9 cellular contexts compared by ENCODE assay signal in genomic region chr19:10690351-10690781, GRCh38. TPM values are rescaled to one million over a fixed set of nuclear protein-coding genes. Genes with fewer than 3 reads are reported as not detected.
DNase-seq lines count a peak whose midpoint lies in the region; ATAC-seq and TF ChIP-seq lines count a peak whose summit lies in the region.
"Had no signal": no experiment of that assay in that cellular context is flagged by ENCODE, and none has a peak within 500 bp of the region (broad histone marks: within the 10 kb centered on the region; RNA-seq: fewer than 3 reads in every experiment).

No MANE protein-coding gene starts in this region.

- H3K4me1 ChIP-seq in lower lobe of right lung: peaks cover 7% of the 10 kb centered on the region

- no peak for ATAC-seq in GM18868 (IDR thresholded peaks at IDR 0.05; ENCODE audit: unreplicated experiment)
- no peak for ATAC-seq in lower lobe of right lung

- peaks cover 73% of the 10 kb centered on the region for H3K36me3 ChIP-seq in lower lobe of right lung

- H3K4me3 ChIP-seq in epithelial cell of proximal tubule (ENCODE audit: low read depth, low read length): no peak overlapping the region
- H3K4me3 ChIP-seq in lower lobe of right lung: no peak overlapping the region

- no peak for TF ChIP-seq CTCF in epithelial cell of proximal tubule (conservative IDR thresholded peaks at IDR 0.05; ENCODE audit: low read depth, low read length)
- no peak for TF ChIP-seq CTCF in lower lobe of right lung (IDR thresholded peaks at IDR 0.05)

- intact Hi-C loops in lower lobe of right lung (cut with DNase I): no loop called here

- DNase-seq in GM04504 (ENCODE audit: low read depth) (peak; percentile 36), NCI-H69 (lab: John Stamatoyannopoulos, UW) (peak; percentile 36), epithelial cell of proximal tubule (ENCODE audit: low read depth) (peak; percentile 26), non-pigmented ciliary epithelial cell (ENCODE audit: low read depth) (peak; percentile 19), lower lobe of right lung (no peak), AML-193 (lab: John Stamatoyannopoulos, UW) (no peak)
- DNase-seq: effector memory CD4-positive, alpha-beta T cell; NCI-H2107 had no signal

- H3K27me3 ChIP-seq in lower lobe of right lung (ENCODE audit: low read depth): no peaks in the 10 kb centered on the region

- no peaks in the 10 kb centered on the region for H3K9me3 ChIP-seq in lower lobe of right lung

- H3K27ac ChIP-seq in lower lobe of right lung: no peak overlapping the region

RNA-seq across cellular contexts. Expression of gene QTRT1, which starts 10.9 kb away (rescaled TPM):
- total RNA-seq in epithelial cell of proximal tubule (21.7 and 33.4 TPM in 2 replicates), lower lobe of right lung (29.7 TPM)

RNA-seq across cellular contexts. Expression of gene DNM2, which starts 27.5 kb away (rescaled TPM):
- total RNA-seq in epithelial cell of proximal tubule (94.5 and 103 TPM in 2 replicates), lower lobe of right lung (282 TPM)

RNA-seq across cellular contexts. Expression of gene ILF3, which starts 36.2 kb away (rescaled TPM):
- total RNA-seq in epithelial cell of proximal tubule (125 and 208 TPM in 2 replicates), lower lobe of right lung (175 TPM)

Comparison
In these comparisons a context has a peak if more than half of its experiments do, and no peak if none do; other contexts are left out.
1. DNase-seq: peak in GM04504 (single experiment), NCI-H69 (single experiment), epithelial cell of proximal tubule (single experiment) and non-pigmented ciliary epithelial cell (single experiment); none in lower lobe of right lung (single experiment) and AML-193 (0 of 2).